ENCODE assay signal across 1 cellular context in genomic region chr5:113166710-113167366, GRCh38.
TF ChIP-seq lines count a peak whose summit lies in the region.

No MANE protein-coding gene starts in this region.

TF ChIP-seq in WTC11, 78 proteins besides CTCF, POLR2A, EP300 and RAD21 (continued from another document):
- no peak for TF ChIP-seq IRF2 (CRISPR knock-in tag; IDR thresholded peaks at IDR 0.05; ENCODE audit: borderline replicate concordance, low read depth)
